Comparison of ENCODE assay signal across 8 cellular contexts in genomic region chr17:55295411-55296170, GRCh38. TPM values are rescaled to one million over a fixed set of nuclear protein-coding genes. Genes with fewer than 3 reads are reported as not detected.
A peak's percentile ranks its signal among the peaks of the same experiment; 100 is the strongest.
DNase-seq lines count a peak whose midpoint lies in the region; ATAC-seq and TF ChIP-seq lines count a peak whose summit lies in the region.

No MANE protein-coding gene starts in this region.

- intact Hi-C loops in prostate gland (cut with DNase I) = loop anchor here (5.0 to 10.0 kb wide), 3 partner anchors 58 to 301 kb away; no protein-coding TSS in a partner anchor

- no peaks in the 10 kb centered on the region for H3K9me3 ChIP-seq in prostate gland

- TF ChIP-seq POLR2A in prostate gland (IDR thresholded peaks at IDR 0.05) = no peak

- H3K4me1 ChIP-seq in prostate gland (replicated peaks) = no peaks in the 10 kb centered on the region

- ATAC-seq in GM21576 (IDR thresholded peaks at IDR 0.05; ENCODE audit: unreplicated experiment) (peak; percentile 85), GM19328 (IDR thresholded peaks at IDR 0.05; ENCODE audit: unreplicated experiment) (no peak)

- no peak overlapping the region for H3K4me3 ChIP-seq in prostate gland

- no peaks in the 10 kb centered on the region for H3K27me3 ChIP-seq in prostate gland (replicated peaks; ENCODE audit: insufficient read depth)

- DNase-seq in DMS 273 treated with DMSO at 0.1 percent for 48 hours (lab: John Stamatoyannopoulos, UW) = peak; percentile 25
- DNase-seq in SHP77 treated with DMSO at 0.1 percent for 48 hours (lab: John Stamatoyannopoulos, UW) = peak; percentile 18
- peak; percentile 82 for DNase-seq in activated effector memory CD4-positive, alpha-beta T cell treated with anti-CD3 and anti-CD28 coated beads, Interleukin-2, amount 50 U/mL, for 16 hours
- peak; percentile 27 for DNase-seq in glomerular endothelial cell (ENCODE audit: extremely low read depth, low read depth, low spot score)
- peak; percentile 55 for DNase-seq in prostate gland (ENCODE audit: low spot score)

- WGBS in prostate gland = 34% methylated on average over 10 of the region's 10 CpGs

- no peak for TF ChIP-seq EP300 in Ishikawa (IDR thresholded peaks at IDR 0.05; ENCODE audit: borderline replicate concordance)

- peak overlapping the region in 1 of 2 donors; percentile 24 for H3K27ac ChIP-seq in prostate gland

- peak; percentile 81 for TF ChIP-seq RAD21 in Ishikawa (IDR thresholded peaks at IDR 0.05; ENCODE audit: low read depth)

- H3K36me3 ChIP-seq in prostate gland = no peaks in the 10 kb centered on the region

- peak; percentile 80 to 87 (median 84) for TF ChIP-seq CTCF in prostate gland (IDR thresholded peaks at IDR 0.05)

TF ChIP-seq in Ishikawa, 13 proteins besides CTCF, POLR2A, EP300 and RAD21:
- TF ChIP-seq FOXM1 (IDR thresholded peaks at IDR 0.05; ENCODE audit: borderline replicate concordance, low read depth) = no peak
- no peak for TF ChIP-seq EGR1 (IDR thresholded peaks at IDR 0.05)
- TF ChIP-seq CREB1 (IDR thresholded peaks at IDR 0.05; ENCODE audit: low read depth) = no peak
- no peak for TF ChIP-seq CEBPB (IDR thresholded peaks at IDR 0.05)
- TF ChIP-seq, protein P1, sequence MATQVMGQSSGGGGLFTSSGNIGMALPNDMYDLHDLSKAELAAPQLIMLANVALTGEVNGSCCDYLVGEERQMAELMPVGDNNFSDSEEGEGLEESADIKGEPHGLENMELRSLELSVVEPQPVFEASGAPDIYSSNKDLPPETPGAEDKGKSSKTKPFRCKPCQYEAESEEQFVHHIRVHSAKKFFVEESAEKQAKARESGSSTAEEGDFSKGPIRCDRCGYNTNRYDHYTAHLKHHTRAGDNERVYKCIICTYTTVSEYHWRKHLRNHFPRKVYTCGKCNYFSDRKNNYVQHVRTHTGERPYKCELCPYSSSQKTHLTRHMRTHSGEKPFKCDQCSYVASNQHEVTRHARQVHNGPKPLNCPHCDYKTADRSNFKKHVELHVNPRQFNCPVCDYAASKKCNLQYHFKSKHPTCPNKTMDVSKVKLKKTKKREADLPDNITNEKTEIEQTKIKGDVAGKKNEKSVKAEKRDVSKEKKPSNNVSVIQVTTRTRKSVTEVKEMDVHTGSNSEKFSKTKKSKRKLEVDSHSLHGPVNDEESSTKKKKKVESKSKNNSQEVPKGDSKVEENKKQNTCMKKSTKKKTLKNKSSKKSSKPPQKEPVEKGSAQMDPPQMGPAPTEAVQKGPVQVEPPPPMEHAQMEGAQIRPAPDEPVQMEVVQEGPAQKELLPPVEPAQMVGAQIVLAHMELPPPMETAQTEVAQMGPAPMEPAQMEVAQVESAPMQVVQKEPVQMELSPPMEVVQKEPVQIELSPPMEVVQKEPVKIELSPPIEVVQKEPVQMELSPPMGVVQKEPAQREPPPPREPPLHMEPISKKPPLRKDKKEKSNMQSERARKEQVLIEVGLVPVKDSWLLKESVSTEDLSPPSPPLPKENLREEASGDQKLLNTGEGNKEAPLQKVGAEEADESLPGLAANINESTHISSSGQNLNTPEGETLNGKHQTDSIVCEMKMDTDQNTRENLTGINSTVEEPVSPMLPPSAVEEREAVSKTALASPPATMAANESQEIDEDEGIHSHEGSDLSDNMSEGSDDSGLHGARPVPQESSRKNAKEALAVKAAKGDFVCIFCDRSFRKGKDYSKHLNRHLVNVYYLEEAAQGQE (IDR thresholded peaks at IDR 0.05; ENCODE audit: low read depth) = no peak
- TF ChIP-seq MAX (IDR thresholded peaks at IDR 0.05) = no peak
- TF ChIP-seq TEAD4 (IDR thresholded peaks at IDR 0.05) = no peak
- no peak for TF ChIP-seq NFIC (IDR thresholded peaks at IDR 0.05)
- no peak for TF ChIP-seq USF1 (IDR thresholded peaks at IDR 0.05)
- TF ChIP-seq ZBTB7A (IDR thresholded peaks at IDR 0.05; ENCODE audit: low read depth) = no peak
- no peak for TF ChIP-seq TCF12 (IDR thresholded peaks at IDR 0.05; ENCODE audit: low read depth)
- TF ChIP-seq YY1 (IDR thresholded peaks at IDR 0.05; ENCODE audit: low read depth) = no peak
- TF ChIP-seq TAF1 (IDR thresholded peaks at IDR 0.05; ENCODE audit: low read depth) = no peak

RNA-seq across cellular contexts. Expression of gene HLF, which starts 30.8 kb away (rescaled TPM):
- 0.29 TPM in 1 of 2 replicates, not detected in the other for total RNA-seq in glomerular endothelial cell
- total RNA-seq in prostate gland = 10 to 100 TPM; 26.5 to 34.9 TPM

Comparison
In these comparisons a context has a peak if more than half of its experiments do, and no peak if none do; other contexts are left out.
1. DNase-seq: peak in every context shown above with its lines; median percentile 82 in activated effector memory CD4-positive, alpha-beta T cell treated with anti-CD3 and anti-CD28 coated beads, Interleukin-2, amount 50 U/mL, for 16 hours; 55 in prostate gland; 27 in glomerular endothelial cell; 25 in DMS 273 treated with DMSO at 0.1 percent for 48 hours; 18 in SHP77 treated with DMSO at 0.1 percent for 48 hours.
2. RNA of gene HLF, which starts 30.8 kb away (total RNA-seq): 26.5 to 34.9 TPM in prostate gland; 0.29 TPM in glomerular endothelial cell; every median in the first group is over 10 times any median in the second.